Comparison of ENCODE assay signal across 16 cellular contexts in genomic region chr9:112760821-112761220, GRCh38. TPM values are rescaled to one million over a fixed set of nuclear protein-coding genes. Genes with fewer than 3 reads are reported as not detected.
DNase-seq lines count a peak whose midpoint lies in the region; ATAC-seq and FAIRE-seq lines count a peak whose summit lies in the region.
"Had no signal": no experiment of that assay in that cellular context is flagged by ENCODE, and none has a peak within 500 bp of the region (broad histone marks: within the 10 kb centered on the region; RNA-seq: fewer than 3 reads in every experiment).

No MANE protein-coding gene starts in this region.

- peaks cover 0 to 4% of the 10 kb centered on the region in 2 donors for H3K4me1 ChIP-seq in small intestine (ENCODE audit: control insufficient read depth in 2 of 2, insufficient read depth in 1 of 2, low read depth in 1 of 2, low read length in 1 of 2)

- peaks cover 35% of the 10 kb centered on the region for H3K4me1 Mint-ChIP-seq in activated T-helper 17 cell treated with anti-CD3 and anti-CD28 coated beads, Interleukin-2, amount 50 U/mL, for 72 hours
- peaks cover 25% of the 10 kb centered on the region for H3K4me1 Mint-ChIP-seq in memory B cell
- peaks cover 62% of the 10 kb centered on the region for H3K4me1 Mint-ChIP-seq in stimulated activated naive CD8-positive, alpha-beta T cell treated with anti-CD3 and anti-CD28 coated beads, Interleukin-15, amount 100 ng/mL, for 72 hours

- no peaks in the 10 kb centered on the region for H3K27me3 ChIP-seq in MG63
- no peaks in the 10 kb centered on the region for H3K27me3 ChIP-seq in small intestine (ENCODE audit: control insufficient read depth in 2 of 2, insufficient read depth in 2 of 2, low read length in 2 of 2)

- no peaks in the 10 kb centered on the region for H3K9me3 Mint-ChIP-seq in activated T-helper 17 cell treated with anti-CD3 and anti-CD28 coated beads, Interleukin-2, amount 50 U/mL, for 72 hours
- H3K9me3 Mint-ChIP-seq in memory B cell: no peaks in the 10 kb centered on the region
- H3K9me3 Mint-ChIP-seq in stimulated activated naive CD8-positive, alpha-beta T cell treated with anti-CD3 and anti-CD28 coated beads, Interleukin-15, amount 100 ng/mL, for 72 hours: no peaks in the 10 kb centered on the region
- H3K9me3 Mint-ChIP-seq: HFFc6 had no signal

- peak; percentile 8 for DNase-seq in activated effector memory CD4-positive, alpha-beta T cell treated with anti-CD3 and anti-CD28 coated beads, Interleukin-2, amount 50 U/mL, for 16 hours
- DNase-seq in activated effector memory CD4-positive, alpha-beta T cell treated with Interleukin-2 at 50 U/mL for 16 hours: no peak
- DNase-seq in memory B cell (ENCODE audit: low spot score in 2 of 2): no peak
- no peak for DNase-seq in stimulated activated naive CD8-positive, alpha-beta T cell treated with anti-CD3 and anti-CD28 coated beads, Interleukin-15, amount 100 ng/mL, for 72 hours
- DNase-seq in caudate nucleus (lab: John Stamatoyannopoulos, UW): no peak
- DNase-seq in MG63: no peak
- no peak for DNase-seq in small intestine
- DNase-seq: Calu3, DMS 273 treated with DMSO at 0.1 percent for 48 hours, HFFc6 had no signal

- WGBS in small intestine, 3 donors: 75 to 81% (median 79%) methylated on average over 8 of the region's 8 CpGs

- H3K27me3 Mint-ChIP-seq in activated T-helper 17 cell treated with anti-CD3 and anti-CD28 coated beads, Interleukin-2, amount 50 U/mL, for 72 hours: no peaks in the 10 kb centered on the region
- no peaks in the 10 kb centered on the region for H3K27me3 Mint-ChIP-seq in memory B cell
- no peaks in the 10 kb centered on the region for H3K27me3 Mint-ChIP-seq in stimulated activated naive CD8-positive, alpha-beta T cell treated with anti-CD3 and anti-CD28 coated beads, Interleukin-15, amount 100 ng/mL, for 72 hours

- H3K36me3 ChIP-seq in MG63 (no peaks in the 10 kb centered on the region), small intestine (ENCODE audit: control insufficient read depth in 2 of 2, insufficient read depth in 2 of 2, low read length in 2 of 2) (no peaks in the 10 kb centered on the region)
- H3K36me3 ChIP-seq: HAP-1 had no signal

- H3K27ac Mint-ChIP-seq in activated T-helper 17 cell treated with anti-CD3 and anti-CD28 coated beads, Interleukin-2, amount 50 U/mL, for 72 hours: peak overlapping the region; percentile 45
- H3K27ac Mint-ChIP-seq in memory B cell: peak overlapping the region; percentile 73
- no peak overlapping the region for H3K27ac Mint-ChIP-seq in stimulated activated naive CD8-positive, alpha-beta T cell treated with anti-CD3 and anti-CD28 coated beads, Interleukin-15, amount 100 ng/mL, for 72 hours

- H3K4me3 ChIP-seq in MG63 (no peak overlapping the region), small intestine (ENCODE audit: low read depth in 1 of 2, low read length in 2 of 2) (no peak overlapping the region)
- H3K4me3 ChIP-seq: HAP-1 had no signal

- no peak overlapping the region for H3K4me3 Mint-ChIP-seq in activated T-helper 17 cell treated with anti-CD3 and anti-CD28 coated beads, Interleukin-2, amount 50 U/mL, for 72 hours
- H3K4me3 Mint-ChIP-seq in memory B cell: no peak overlapping the region
- H3K4me3 Mint-ChIP-seq in stimulated activated naive CD8-positive, alpha-beta T cell treated with anti-CD3 and anti-CD28 coated beads, Interleukin-15, amount 100 ng/mL, for 72 hours: no peak overlapping the region
- H3K4me3 Mint-ChIP-seq: CD14-positive monocyte, HFFc6 had no signal

- no peaks in the 10 kb centered on the region for H3K9me3 ChIP-seq in MG63
- no peaks in the 10 kb centered on the region for H3K9me3 ChIP-seq in small intestine (ENCODE audit: control insufficient read depth, low read depth)
- H3K9me3 ChIP-seq: HAP-1 had no signal

- H3K27ac ChIP-seq in caudate nucleus (ENCODE audit: low read depth, low read length) (no peak overlapping the region), small intestine (ENCODE audit: low read depth in 1 of 2, low read length in 1 of 2) (no peak overlapping the region)
- H3K27ac ChIP-seq: 22Rv1, HL-60 had no signal

- H3K36me3 Mint-ChIP-seq in activated T-helper 17 cell treated with anti-CD3 and anti-CD28 coated beads, Interleukin-2, amount 50 U/mL, for 72 hours (ENCODE audit: low read depth): no peaks in the 10 kb centered on the region
- peaks cover 6% of the 10 kb centered on the region for H3K36me3 Mint-ChIP-seq in memory B cell

- no peak for FAIRE-seq in small intestine (lab: Jason Lieb, UNC)
- FAIRE-seq: H1 had no signal

- no peak for ATAC-seq in activated T-helper 17 cell treated with anti-CD3 and anti-CD28 coated beads, Interleukin-2, amount 50 U/mL, for 72 hours (replicated peaks)
- no peak for ATAC-seq in memory B cell (ENCODE audit: low read depth)
- peak; percentile 54 for ATAC-seq in stimulated activated naive CD8-positive, alpha-beta T cell treated with anti-CD3 and anti-CD28 coated beads, Interleukin-15, amount 100 ng/mL, for 72 hours

RNA-seq across cellular contexts. Expression of gene SNX30, which starts 10.3 kb away (rescaled TPM):
- 1 to 10 TPM; 3.5 to 7.2 TPM for total RNA-seq in activated T-helper 17 cell treated with anti-CD3 and anti-CD28 coated beads, Interleukin-2, amount 50 U/mL, for 72 hours
- 5.8 and 31.5 TPM in 2 replicates for total RNA-seq in MG63 (2014; rRNA removed; shearing (Covaris generic); ENCODE audit: low replicate concordance)
- 1 to 10 TPM; 5.1 to 7.6 (median 5.9) TPM for polyA plus RNA-seq in small intestine

RNA-seq across cellular contexts. Expression of gene INIP, which starts 42.9 kb away (rescaled TPM):
- total RNA-seq in activated T-helper 17 cell treated with anti-CD3 and anti-CD28 coated beads, Interleukin-2, amount 50 U/mL, for 72 hours: 10 to 100 TPM; 30.7 to 34.6 TPM
- 18.0 and 18.4 TPM in 2 replicates for total RNA-seq in MG63 (2014; rRNA removed; shearing (Covaris generic); ENCODE audit: low replicate concordance)
- polyA plus RNA-seq in small intestine: 10 to 100 TPM in 2 of 3 donors, 1 to 10 TPM in 1; 10.0 to 19.7 (median 16.7) TPM

Comparison
In these comparisons a context has a peak if more than half of its experiments do, and no peak if none do; other contexts are left out.
1. H3K27ac Mint-ChIP-seq: peak in activated T-helper 17 cell treated with anti-CD3 and anti-CD28 coated beads, Interleukin-2, amount 50 U/mL, for 72 hours (single experiment) and memory B cell (single experiment); none in stimulated activated naive CD8-positive, alpha-beta T cell treated with anti-CD3 and anti-CD28 coated beads, Interleukin-15, amount 100 ng/mL, for 72 hours (0 of 2).